Comparison of ENCODE assay signal across 1 cellular context in the genomic region with DNA sequence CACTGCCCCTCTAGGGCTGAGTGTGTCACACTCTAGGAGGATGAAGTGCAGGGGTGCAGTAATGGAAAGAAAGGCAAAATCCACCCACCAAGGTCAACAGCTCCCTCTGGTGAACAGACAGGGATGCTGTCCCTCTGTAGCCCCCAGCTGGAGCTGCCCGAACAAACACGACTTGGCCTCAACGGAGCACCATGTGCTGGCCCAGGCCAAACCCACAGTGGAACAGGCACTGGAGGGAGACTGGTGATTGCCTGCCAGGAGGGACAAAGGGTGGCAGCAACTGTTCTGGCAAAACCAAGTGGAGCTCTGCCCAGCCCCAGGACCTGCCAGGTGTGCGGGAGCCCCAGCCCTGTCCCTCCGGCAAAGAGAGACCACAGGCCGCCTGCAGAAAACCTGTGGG.
TF ChIP-seq lines count a peak whose summit lies in the region.

No MANE protein-coding gene starts in this region.

TF ChIP-seq in K562, 482 proteins besides CTCF, POLR2A, EP300 and RAD21 (continued from another document):
- TF ChIP-seq, protein P1, sequence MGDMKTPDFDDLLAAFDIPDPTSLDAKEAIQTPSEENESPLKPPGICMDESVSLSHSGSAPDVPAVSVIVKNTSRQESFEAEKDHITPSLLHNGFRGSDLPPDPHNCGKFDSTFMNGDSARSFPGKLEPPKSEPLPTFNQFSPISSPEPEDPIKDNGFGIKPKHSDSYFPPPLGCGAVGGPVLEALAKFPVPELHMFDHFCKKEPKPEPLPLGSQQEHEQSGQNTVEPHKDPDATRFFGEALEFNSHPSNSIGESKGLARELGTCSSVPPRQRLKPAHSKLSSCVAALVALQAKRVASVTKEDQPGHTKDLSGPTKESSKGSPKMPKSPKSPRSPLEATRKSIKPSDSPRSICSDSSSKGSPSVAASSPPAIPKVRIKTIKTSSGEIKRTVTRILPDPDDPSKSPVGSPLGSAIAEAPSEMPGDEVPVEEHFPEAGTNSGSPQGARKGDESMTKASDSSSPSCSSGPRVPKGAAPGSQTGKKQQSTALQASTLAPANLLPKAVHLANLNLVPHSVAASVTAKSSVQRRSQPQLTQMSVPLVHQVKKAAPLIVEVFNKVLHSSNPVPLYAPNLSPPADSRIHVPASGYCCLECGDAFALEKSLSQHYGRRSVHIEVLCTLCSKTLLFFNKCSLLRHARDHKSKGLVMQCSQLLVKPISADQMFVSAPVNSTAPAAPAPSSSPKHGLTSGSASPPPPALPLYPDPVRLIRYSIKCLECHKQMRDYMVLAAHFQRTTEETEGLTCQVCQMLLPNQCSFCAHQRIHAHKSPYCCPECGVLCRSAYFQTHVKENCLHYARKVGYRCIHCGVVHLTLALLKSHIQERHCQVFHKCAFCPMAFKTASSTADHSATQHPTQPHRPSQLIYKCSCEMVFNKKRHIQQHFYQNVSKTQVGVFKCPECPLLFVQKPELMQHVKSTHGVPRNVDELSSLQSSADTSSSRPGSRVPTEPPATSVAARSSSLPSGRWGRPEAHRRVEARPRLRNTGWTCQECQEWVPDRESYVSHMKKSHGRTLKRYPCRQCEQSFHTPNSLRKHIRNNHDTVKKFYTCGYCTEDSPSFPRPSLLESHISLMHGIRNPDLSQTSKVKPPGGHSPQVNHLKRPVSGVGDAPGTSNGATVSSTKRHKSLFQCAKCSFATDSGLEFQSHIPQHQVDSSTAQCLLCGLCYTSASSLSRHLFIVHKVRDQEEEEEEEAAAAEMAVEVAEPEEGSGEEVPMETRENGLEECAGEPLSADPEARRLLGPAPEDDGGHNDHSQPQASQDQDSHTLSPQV (IDR thresholded peaks at IDR 0.05): no peak
- TF ChIP-seq, protein P2, sequence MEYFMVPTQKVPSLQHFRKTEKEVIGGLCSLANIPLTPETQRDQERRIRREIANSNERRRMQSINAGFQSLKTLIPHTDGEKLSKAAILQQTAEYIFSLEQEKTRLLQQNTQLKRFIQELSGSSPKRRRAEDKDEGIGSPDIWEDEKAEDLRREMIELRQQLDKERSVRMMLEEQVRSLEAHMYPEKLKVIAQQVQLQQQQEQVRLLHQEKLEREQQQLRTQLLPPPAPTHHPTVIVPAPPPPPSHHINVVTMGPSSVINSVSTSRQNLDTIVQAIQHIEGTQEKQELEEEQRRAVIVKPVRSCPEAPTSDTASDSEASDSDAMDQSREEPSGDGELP (CRISPR knock-in tag; IDR thresholded peaks at IDR 0.05; ENCODE audit: borderline replicate concordance): peak; percentile 60; the same call in 1 of the 2 replicates
- TF ChIP-seq ZNF263 (CRISPR knock-in tag; IDR thresholded peaks at IDR 0.05; ENCODE audit: borderline replicate concordance) (no peak), SMC3 (conservative IDR thresholded peaks at IDR 0.05; ENCODE audit: insufficient read depth, low read depth, low read length) (0 out of 2 replicates have a peak, but pooled peaks have one; percentile 21), SP2 (IDR thresholded peaks at IDR 0.05; ENCODE audit: extremely low read depth, low read depth, low read length, poor library complexity, severe bottlenecking) (no peak), ZFX (CRISPR knock-in tag; IDR thresholded peaks at IDR 0.05) (0 out of 2 replicates have a peak, but pooled peaks have one; percentile 24), SMAD1 (IDR thresholded peaks at IDR 0.05; ENCODE audit: low read depth, low read length, partially characterized antibody) (no peak), ZNF717 (CRISPR knock-in tag; IDR thresholded peaks at IDR 0.05) (no peak)
- TF ChIP-seq, protein P3, sequence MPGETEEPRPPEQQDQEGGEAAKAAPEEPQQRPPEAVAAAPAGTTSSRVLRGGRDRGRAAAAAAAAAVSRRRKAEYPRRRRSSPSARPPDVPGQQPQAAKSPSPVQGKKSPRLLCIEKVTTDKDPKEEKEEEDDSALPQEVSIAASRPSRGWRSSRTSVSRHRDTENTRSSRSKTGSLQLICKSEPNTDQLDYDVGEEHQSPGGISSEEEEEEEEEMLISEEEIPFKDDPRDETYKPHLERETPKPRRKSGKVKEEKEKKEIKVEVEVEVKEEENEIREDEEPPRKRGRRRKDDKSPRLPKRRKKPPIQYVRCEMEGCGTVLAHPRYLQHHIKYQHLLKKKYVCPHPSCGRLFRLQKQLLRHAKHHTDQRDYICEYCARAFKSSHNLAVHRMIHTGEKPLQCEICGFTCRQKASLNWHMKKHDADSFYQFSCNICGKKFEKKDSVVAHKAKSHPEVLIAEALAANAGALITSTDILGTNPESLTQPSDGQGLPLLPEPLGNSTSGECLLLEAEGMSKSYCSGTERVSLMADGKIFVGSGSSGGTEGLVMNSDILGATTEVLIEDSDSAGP (CRISPR knock-in tag; IDR thresholded peaks at IDR 0.05): no peak
